ENCODE assay signal across 8 cellular contexts in genomic region chr11:111735262-111736116, GRCh38. TPM values are rescaled to one million over a fixed set of nuclear protein-coding genes. Genes with fewer than 3 reads are reported as not detected.
A peak's percentile ranks its signal among the peaks of the same experiment; 100 is the strongest.
DNase-seq lines count a peak whose midpoint lies in the region; ATAC-seq and TF ChIP-seq lines count a peak whose summit lies in the region.

No MANE protein-coding gene starts in this region.

- H3K4me1 Mint-ChIP-seq in activated T-helper 17 cell treated with anti-CD3 and anti-CD28 coated beads, Interleukin-2, amount 50 U/mL, for 72 hours: no peaks in the 10 kb centered on the region
- peaks cover 74% of the 10 kb centered on the region for H3K4me1 Mint-ChIP-seq in osteocyte (ENCODE audit: unreplicated experiment)

- H3K4me3 ChIP-seq in BJ (ENCODE audit: low read depth, low read length) (peak overlapping the region; percentile 14), H7 (ENCODE audit: insufficient read depth, low read depth, low read length) (no peak overlapping the region)

- no peak for ATAC-seq in activated T-helper 17 cell treated with anti-CD3 and anti-CD28 coated beads, Interleukin-2, amount 50 U/mL, for 72 hours (replicated peaks)

- CTCF ChIA-PET in BJ (lab: Yijun Ruan, JAX): interaction anchor here (0.6 to 1.3 kb wide), 6 partner anchors 8 to 170 kb away, joined by 3 to 4 read pairs (median 3); no protein-coding TSS in a partner anchor

- no peaks in the 10 kb centered on the region for H3K27me3 Mint-ChIP-seq in activated T-helper 17 cell treated with anti-CD3 and anti-CD28 coated beads, Interleukin-2, amount 50 U/mL, for 72 hours
- no peaks in the 10 kb centered on the region for H3K27me3 Mint-ChIP-seq in osteocyte (ENCODE audit: unreplicated experiment)

- H3K36me3 ChIP-seq in BJ (ENCODE audit: control insufficient read depth, insufficient read depth, low read length) (peaks cover 1% of the 10 kb centered on the region), H7 (replicated peaks; ENCODE audit: control insufficient read depth, insufficient read depth, low read length) (no peaks in the 10 kb centered on the region; the same call in none of the 2 replicates)

- TF ChIP-seq CTCF in BJ (IDR thresholded peaks at IDR 0.05; ENCODE audit: insufficient read depth, low read depth, low read length) (0 out of 2 replicates have a peak, but pooled peaks have one; percentile 7), osteocyte (IDR thresholded peaks at IDR 0.05) (no peak)

- DNase-seq in BJ (ENCODE audit: low read depth) (peak; percentile 94), NCI-H1092 (lab: John Stamatoyannopoulos, UW) (peak; percentile 86), glomerular endothelial cell (ENCODE audit: extremely low read depth, low read depth, low spot score) (peak; percentile 95), osteocyte (ENCODE audit: extremely low spot score, unreplicated experiment) (peak; percentile 94), H7 (no peak)
- no peak for DNase-seq in stimulated activated CD4-positive, alpha-beta T cell treated with anti-CD3 and anti-CD28 coated beads, Interleukin-4, amount 100 ng/mL, for 4 hours
- no peak for DNase-seq in activated CD4-positive, alpha-beta T cell treated with anti-CD3 and anti-CD28 coated beads, Interleukin-2, amount 50 U/mL, for 48 hours

- H3K27ac Mint-ChIP-seq in activated T-helper 17 cell treated with anti-CD3 and anti-CD28 coated beads, Interleukin-2, amount 50 U/mL, for 72 hours: peak overlapping the region; percentile 31
- peak overlapping the region; percentile 100 for H3K27ac Mint-ChIP-seq in osteocyte (ENCODE audit: unreplicated experiment)

- H3K9me3 Mint-ChIP-seq in activated T-helper 17 cell treated with anti-CD3 and anti-CD28 coated beads, Interleukin-2, amount 50 U/mL, for 72 hours: no peaks in the 10 kb centered on the region
- H3K9me3 Mint-ChIP-seq in osteocyte (ENCODE audit: unreplicated experiment): no peaks in the 10 kb centered on the region

- POLR2A ChIA-PET in BJ (lab: Charles Lee): no interaction called here

- H3K4me3 Mint-ChIP-seq in activated T-helper 17 cell treated with anti-CD3 and anti-CD28 coated beads, Interleukin-2, amount 50 U/mL, for 72 hours: no peak overlapping the region
- peak overlapping the region; percentile 69 for H3K4me3 Mint-ChIP-seq in osteocyte (ENCODE audit: unreplicated experiment)

- no peaks in the 10 kb centered on the region for H3K27me3 ChIP-seq in BJ (ENCODE audit: control insufficient read depth, insufficient read depth, low read length)
- no peaks in the 10 kb centered on the region for H3K27me3 ChIP-seq in H7 (ENCODE audit: control insufficient read depth, insufficient read depth, low read length)

- H3K36me3 Mint-ChIP-seq in activated T-helper 17 cell treated with anti-CD3 and anti-CD28 coated beads, Interleukin-2, amount 50 U/mL, for 72 hours (ENCODE audit: low read depth): peaks cover 21% of the 10 kb centered on the region
- peaks cover 9% of the 10 kb centered on the region for H3K36me3 Mint-ChIP-seq in osteocyte (ENCODE audit: unreplicated experiment)

RNA-seq across cellular contexts. Expression of gene PPP2R1B, which starts 30.7 kb away (rescaled TPM):
- 20.7 and 32.5 TPM in 2 replicates for polyA plus RNA-seq in BJ (2011; rRNA removed)
- polyA minus RNA-seq in BJ (2011; rRNA and poly(A)+ RNA removed): 23.6 and 28.1 TPM in 2 replicates
- total RNA-seq in activated T-helper 17 cell treated with anti-CD3 and anti-CD28 coated beads, Interleukin-2, amount 50 U/mL, for 72 hours: 10 to 100 TPM; 46.9 to 72.6 TPM
- total RNA-seq in glomerular endothelial cell (30.1 and 33.4 TPM in 2 replicates), osteocyte (25.2 and 26.0 TPM in 2 replicates)
- 58.9 and 59.6 TPM in 2 replicates for total RNA-seq in H7 (2014; rRNA removed; shearing (Covaris generic))

Comparison
In these comparisons a context has a peak if more than half of its experiments do, and no peak if none do; other contexts are left out.
1. DNase-seq: peak in BJ (single experiment), NCI-H1092 (single experiment), glomerular endothelial cell (single experiment) and osteocyte (single experiment); none in stimulated activated CD4-positive, alpha-beta T cell treated with anti-CD3 and anti-CD28 coated beads, Interleukin-4, amount 100 ng/mL, for 4 hours (0 of 2), activated CD4-positive, alpha-beta T cell treated with anti-CD3 and anti-CD28 coated beads, Interleukin-2, amount 50 U/mL, for 48 hours (0 of 2) and H7 (single experiment).